19 cellular contexts compared by ENCODE assay signal in genomic region chr12:9509464-9510166, GRCh38.
DNase-seq lines count a peak whose midpoint lies in the region; ATAC-seq and TF ChIP-seq lines count a peak whose summit lies in the region.
"Had no signal": no experiment of that assay in that cellular context is flagged by ENCODE, and none has a peak within 500 bp of the region (broad histone marks: within the 10 kb centered on the region; RNA-seq: fewer than 3 reads in every experiment).

No MANE protein-coding gene starts in this region.

- H3K36me3 ChIP-seq in mammary epithelial cell (ENCODE audit: insufficient read depth, low read length) (no peaks in the 10 kb centered on the region), prostate gland (no peaks in the 10 kb centered on the region), H7 (replicated peaks; ENCODE audit: control insufficient read depth, insufficient read depth, low read length) (no peaks in the 10 kb centered on the region)
- H3K36me3 ChIP-seq: SJSA1, spleen had no signal

- no peaks in the 10 kb centered on the region for H3K9me3 Mint-ChIP-seq in CD4-positive, alpha-beta T cell
- H3K9me3 Mint-ChIP-seq in activated naive CD4-positive, alpha-beta T cell treated with anti-CD3 and anti-CD28 coated beads for 36 hours: no peaks in the 10 kb centered on the region
- H3K9me3 Mint-ChIP-seq: CD4-positive, alpha-beta memory T cell; stimulated activated naive CD8-positive, alpha-beta T cell treated with anti-CD3 and anti-CD28 coated beads, Interleukin-15, amount 100 ng/mL, for 72 hours had no signal

- H3K4me3 Mint-ChIP-seq in CD4-positive, alpha-beta T cell: no peak overlapping the region
- no peak overlapping the region for H3K4me3 Mint-ChIP-seq in activated naive CD4-positive, alpha-beta T cell treated with anti-CD3 and anti-CD28 coated beads for 36 hours
- H3K4me3 Mint-ChIP-seq: CD4-positive, alpha-beta memory T cell; stimulated activated naive CD8-positive, alpha-beta T cell treated with anti-CD3 and anti-CD28 coated beads, Interleukin-15, amount 100 ng/mL, for 72 hours had no signal

- no peak for TF ChIP-seq POLR2A in prostate gland (IDR thresholded peaks at IDR 0.05)

- CTCF ChIA-PET in CD4-positive, alpha-beta T cell (lab: Charles Lee): no interaction called here
- CTCF ChIA-PET in mammary epithelial cell (lab: Charles Lee; ENCODE audit: low non-redundant PET): interaction anchor here (0.6 kb wide), 1 partner anchor 41 kb away, joined by 3 read pairs; no protein-coding TSS in a partner anchor
- CTCF ChIA-PET in activated naive CD4-positive, alpha-beta T cell treated with anti-CD3 and anti-CD28 coated beads for 36 hours (lab: Charles Lee): no interaction called here

- 0% methylated on average over 2 of the region's 3 CpGs for WGBS in mammary epithelial cell (ENCODE audit: low coverage, missing lambda C conversion rate)
- 23% methylated on average over 3 of the region's 3 CpGs for WGBS in prostate gland

- no peaks in the 10 kb centered on the region for H3K36me3 Mint-ChIP-seq in CD4-positive, alpha-beta T cell (ENCODE audit: low read depth)
- H3K36me3 Mint-ChIP-seq in activated naive CD4-positive, alpha-beta T cell treated with anti-CD3 and anti-CD28 coated beads for 36 hours (ENCODE audit: low read depth): no peaks in the 10 kb centered on the region
- H3K36me3 Mint-ChIP-seq: CD4-positive, alpha-beta memory T cell had no signal

- no peak for TF ChIP-seq CTCF in CD4-positive, alpha-beta T cell (IDR thresholded peaks at IDR 0.05)
- TF ChIP-seq CTCF in LNCaP clone FGC (IDR thresholded peaks at IDR 0.05; ENCODE audit: control insufficient read depth, extremely low read depth, insufficient read depth): no peak
- TF ChIP-seq CTCF in mammary epithelial cell (conservative IDR thresholded peaks at IDR 0.05 in 1 of 2, IDR thresholded peaks at IDR 0.05 in 1 of 2; ENCODE audit: extremely low read depth in 1 of 2, insufficient read depth in 1 of 2, low read depth in 1 of 2, low read length in 2 of 2): no peak
- TF ChIP-seq CTCF in prostate gland (IDR thresholded peaks at IDR 0.05): no peak

- ATAC-seq in CD4-positive, alpha-beta T cell (ENCODE audit: poor library complexity): no peak
- no peak for ATAC-seq in HG02759 (IDR thresholded peaks at IDR 0.05; ENCODE audit: unreplicated experiment)
- ATAC-seq: left cardiac atrium; mucosa of descending colon; stimulated activated naive CD8-positive, alpha-beta T cell treated with anti-CD3 and anti-CD28 coated beads, Interleukin-15, amount 100 ng/mL, for 72 hours had no signal

- H3K4me3 ChIP-seq in LNCaP clone FGC (ENCODE audit: low read depth, low read length) (no peak overlapping the region), mammary epithelial cell (replicated peaks in 1 of 3; ENCODE audit: insufficient read depth in 1 of 3, low read depth in 2 of 3, low read length in 3 of 3) (no peak overlapping the region), prostate gland (no peak overlapping the region), H7 (ENCODE audit: insufficient read depth, low read depth, low read length) (no peak overlapping the region)
- H3K4me3 ChIP-seq: mucosa of descending colon, SJSA1, spleen had no signal

- no peak overlapping the region for H3K9ac ChIP-seq in mammary epithelial cell (ENCODE audit: insufficient read depth, low read length)
- H3K9ac ChIP-seq: parathyroid adenoma had no signal

- POLR2A ChIA-PET in CD4-positive, alpha-beta T cell (lab: Charles Lee): no interaction called here

- dilution Hi-C loops in mammary epithelial cell (cut with HindIII; ENCODE audit: low sequenced_read_pairs): no loop called here

- H4K20me1 ChIP-seq in mammary epithelial cell (ENCODE audit: insufficient read depth, low read length): no peaks in the 10 kb centered on the region

- BruUV-seq in mammary epithelial cell (replicated peaks; lab: Mats Ljungman, UMichigan): no TSS peak

- intact Hi-C loops in CD4-positive, alpha-beta T cell (cut with DNase I, micrococcal nuclease): no loop called here
- intact Hi-C loops in mammary epithelial cell (cut with micrococcal nuclease): no loop called here
- intact Hi-C loops in prostate gland (cut with DNase I): no loop called here
- intact Hi-C loops in activated naive CD4-positive, alpha-beta T cell treated with anti-CD3 and anti-CD28 coated beads for 36 hours (cut with micrococcal nuclease): no loop called here

- H3K79me2 ChIP-seq in mammary epithelial cell (ENCODE audit: insufficient read depth, low read length): no peaks in the 10 kb centered on the region
- H3K79me2 ChIP-seq: parathyroid adenoma had no signal

- H3K27me3 ChIP-seq in CD4-positive, alpha-beta T cell (ENCODE audit: control insufficient read depth, insufficient read depth, low read length): no peaks in the 10 kb centered on the region
- H3K27me3 ChIP-seq in mammary epithelial cell (ENCODE audit: insufficient read depth, low read length) (no peaks in the 10 kb centered on the region), prostate gland (replicated peaks; ENCODE audit: insufficient read depth) (no peaks in the 10 kb centered on the region), H7 (ENCODE audit: control insufficient read depth, insufficient read depth, low read length) (no peaks in the 10 kb centered on the region)
- H3K27me3 ChIP-seq: SJSA1, spleen had no signal

- no peak for DNase-seq in CD4-positive, alpha-beta T cell
- DNase-seq in LNCaP clone FGC (ENCODE audit: low read depth) (peak; percentile 60), mammary epithelial cell (peak; percentile 81), prostate gland (ENCODE audit: low spot score) (peak; percentile 51), H7 (no peak)
- no peak for DNase-seq in activated naive CD4-positive, alpha-beta T cell treated with anti-CD3 and anti-CD28 coated beads for 36 hours
- DNase-seq in activated CD4-positive, alpha-beta T cell treated with anti-CD3 and anti-CD28 coated beads for 4 hours: no peak
- DNase-seq: activated CD4-positive, alpha-beta T cell treated with anti-CD3 and anti-CD28 coated beads, Interleukin-2, amount 50 U/mL, for 48 hours; cortex of kidney; hypothalamus; left cardiac atrium; mucosa of descending colon; NCI-H226; spleen; stimulated activated naive CD8-positive, alpha-beta T cell treated with anti-CD3 and anti-CD28 coated beads, Interleukin-15, amount 100 ng/mL, for 72 hours had no signal

- peak overlapping the region; percentile 45 for H3K27ac Mint-ChIP-seq in CD4-positive, alpha-beta T cell
- H3K27ac Mint-ChIP-seq in activated naive CD4-positive, alpha-beta T cell treated with anti-CD3 and anti-CD28 coated beads for 36 hours: no peak overlapping the region
- H3K27ac Mint-ChIP-seq: stimulated activated naive CD8-positive, alpha-beta T cell treated with anti-CD3 and anti-CD28 coated beads, Interleukin-15, amount 100 ng/mL, for 72 hours had no signal

- no peaks in the 10 kb centered on the region for H3K27me3 Mint-ChIP-seq in CD4-positive, alpha-beta T cell
- H3K27me3 Mint-ChIP-seq in activated naive CD4-positive, alpha-beta T cell treated with anti-CD3 and anti-CD28 coated beads for 36 hours (ENCODE audit: low read depth): no peaks in the 10 kb centered on the region
- H3K27me3 Mint-ChIP-seq: CD4-positive, alpha-beta memory T cell; stimulated activated naive CD8-positive, alpha-beta T cell treated with anti-CD3 and anti-CD28 coated beads, Interleukin-15, amount 100 ng/mL, for 72 hours had no signal

- peaks cover 7% of the 10 kb centered on the region for H3K4me1 ChIP-seq in mammary epithelial cell (ENCODE audit: insufficient read depth, low read length)
- H3K4me1 ChIP-seq in prostate gland (replicated peaks): no peaks in the 10 kb centered on the region
- H3K4me1 ChIP-seq: parathyroid adenoma, SJSA1 had no signal

- peaks cover 12% of the 10 kb centered on the region for H3K4me1 Mint-ChIP-seq in CD4-positive, alpha-beta T cell (ENCODE audit: low read depth)
- H3K4me1 Mint-ChIP-seq in activated naive CD4-positive, alpha-beta T cell treated with anti-CD3 and anti-CD28 coated beads for 36 hours (ENCODE audit: low read depth): no peaks in the 10 kb centered on the region

- in situ Hi-C loops in mammary epithelial cell (cut with MboI; ENCODE audit: low sequenced_read_pairs in 2 of 2): no loop called here

- H3K9me3 ChIP-seq in CD4-positive, alpha-beta T cell (ENCODE audit: control insufficient read depth, low read length): no peaks in the 10 kb centered on the region
- no peaks in the 10 kb centered on the region for H3K9me3 ChIP-seq in mammary epithelial cell (replicated peaks; ENCODE audit: insufficient read depth, low read length)
- H3K9me3 ChIP-seq in prostate gland: no peaks in the 10 kb centered on the region
- H3K9me3 ChIP-seq: mucosa of descending colon, SJSA1, spleen had no signal

- peak overlapping the region; percentile 20 for H2AFZ ChIP-seq in mammary epithelial cell (ENCODE audit: low read depth, low read length)
- H2AFZ ChIP-seq: parathyroid adenoma had no signal

- no peak overlapping the region for H3K27ac ChIP-seq in CD4-positive, alpha-beta T cell (ENCODE audit: low read depth, low read length)
- H3K27ac ChIP-seq in mammary epithelial cell (ENCODE audit: insufficient read depth, low read depth, low read length) (no peak overlapping the region), prostate gland (no peak overlapping the region)
- H3K27ac ChIP-seq: parathyroid adenoma, SJSA1 had no signal

- H3K4me2 ChIP-seq in mammary epithelial cell (ENCODE audit: insufficient read depth, low read depth, low read length): peak overlapping the region; percentile 23

Comparison
In these comparisons a context has a peak if more than half of its experiments do, and no peak if none do; other contexts are left out.
1. DNase-seq: peak in LNCaP clone FGC (single experiment), mammary epithelial cell (single experiment) and prostate gland (single experiment); none in CD4-positive, alpha-beta T cell (0 of 10), activated naive CD4-positive, alpha-beta T cell treated with anti-CD3 and anti-CD28 coated beads for 36 hours (single experiment), H7 (single experiment) and activated CD4-positive, alpha-beta T cell treated with anti-CD3 and anti-CD28 coated beads for 4 hours (0 of 2).